In the genomic region with DNA sequence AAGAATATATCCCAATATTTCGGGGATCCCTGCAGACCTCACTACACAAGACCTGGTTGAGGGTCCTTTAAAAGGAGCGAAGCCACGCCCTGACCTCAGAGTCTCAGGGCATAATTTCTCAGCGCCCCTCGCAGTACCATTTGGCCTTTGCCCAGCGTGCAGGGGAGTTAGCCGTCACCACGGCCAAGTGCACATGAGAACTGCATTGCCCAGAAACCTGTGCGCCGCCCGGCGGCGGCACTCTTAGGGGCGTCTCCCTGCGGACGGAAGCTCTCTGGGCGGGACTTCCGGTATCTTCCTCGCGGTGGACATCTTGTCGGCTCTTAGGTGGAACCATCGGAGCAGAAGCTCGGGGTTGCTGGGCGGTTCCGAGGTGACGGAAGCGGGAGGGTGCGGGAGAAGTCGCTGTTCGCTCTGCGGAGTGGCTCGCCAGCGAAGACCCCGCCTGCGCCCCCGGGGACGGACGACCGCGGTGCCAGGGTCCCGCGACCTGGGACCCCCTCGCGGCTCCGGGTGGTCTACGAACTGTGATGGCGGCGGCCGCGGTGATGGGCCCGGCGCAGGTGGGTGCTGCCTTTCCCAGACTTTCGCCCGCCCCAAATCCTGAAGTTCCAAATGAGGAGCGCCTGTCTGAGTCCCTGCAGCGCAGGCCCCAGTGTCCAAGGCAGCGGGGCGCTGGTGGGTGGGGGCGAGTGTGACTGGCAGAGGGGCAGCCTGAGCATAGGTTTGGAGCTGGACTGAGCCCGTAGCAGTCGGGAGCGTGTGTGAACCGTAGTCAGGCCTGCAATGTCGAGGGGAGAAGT, we compare ENCODE assay signal across 1 cellular context.
A peak's percentile ranks its signal among the peaks of the same experiment; 100 is the strongest.
TF ChIP-seq lines count a peak whose summit lies in the region.

A gene (plus strand): TSS at position 302 of the 803 bp plus-strand sequence. CDS start 5,227 bp downstream, outside the sequence.

TF ChIP-seq in liver, 16 proteins besides CTCF, POLR2A, EP300 and RAD21 (continued from another document):
- TF ChIP-seq, protein P1, sequence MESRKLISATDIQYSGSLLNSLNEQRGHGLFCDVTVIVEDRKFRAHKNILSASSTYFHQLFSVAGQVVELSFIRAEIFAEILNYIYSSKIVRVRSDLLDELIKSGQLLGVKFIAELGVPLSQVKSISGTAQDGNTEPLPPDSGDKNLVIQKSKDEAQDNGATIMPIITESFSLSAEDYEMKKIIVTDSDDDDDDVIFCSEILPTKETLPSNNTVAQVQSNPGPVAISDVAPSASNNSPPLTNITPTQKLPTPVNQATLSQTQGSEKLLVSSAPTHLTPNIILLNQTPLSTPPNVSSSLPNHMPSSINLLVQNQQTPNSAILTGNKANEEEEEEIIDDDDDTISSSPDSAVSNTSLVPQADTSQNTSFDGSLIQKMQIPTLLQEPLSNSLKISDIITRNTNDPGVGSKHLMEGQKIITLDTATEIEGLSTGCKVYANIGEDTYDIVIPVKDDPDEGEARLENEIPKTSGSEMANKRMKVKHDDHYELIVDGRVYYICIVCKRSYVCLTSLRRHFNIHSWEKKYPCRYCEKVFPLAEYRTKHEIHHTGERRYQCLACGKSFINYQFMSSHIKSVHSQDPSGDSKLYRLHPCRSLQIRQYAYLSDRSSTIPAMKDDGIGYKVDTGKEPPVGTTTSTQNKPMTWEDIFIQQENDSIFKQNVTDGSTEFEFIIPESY (IDR thresholded peaks at IDR 0.05) = no peak
- no peak for TF ChIP-seq TAF1 (conservative IDR thresholded peaks at IDR 0.05)
- TF ChIP-seq SP1 (IDR thresholded peaks at IDR 0.05) = peak; percentile 18
